Comparison of ENCODE assay signal across 10 cellular contexts in the genomic region with DNA sequence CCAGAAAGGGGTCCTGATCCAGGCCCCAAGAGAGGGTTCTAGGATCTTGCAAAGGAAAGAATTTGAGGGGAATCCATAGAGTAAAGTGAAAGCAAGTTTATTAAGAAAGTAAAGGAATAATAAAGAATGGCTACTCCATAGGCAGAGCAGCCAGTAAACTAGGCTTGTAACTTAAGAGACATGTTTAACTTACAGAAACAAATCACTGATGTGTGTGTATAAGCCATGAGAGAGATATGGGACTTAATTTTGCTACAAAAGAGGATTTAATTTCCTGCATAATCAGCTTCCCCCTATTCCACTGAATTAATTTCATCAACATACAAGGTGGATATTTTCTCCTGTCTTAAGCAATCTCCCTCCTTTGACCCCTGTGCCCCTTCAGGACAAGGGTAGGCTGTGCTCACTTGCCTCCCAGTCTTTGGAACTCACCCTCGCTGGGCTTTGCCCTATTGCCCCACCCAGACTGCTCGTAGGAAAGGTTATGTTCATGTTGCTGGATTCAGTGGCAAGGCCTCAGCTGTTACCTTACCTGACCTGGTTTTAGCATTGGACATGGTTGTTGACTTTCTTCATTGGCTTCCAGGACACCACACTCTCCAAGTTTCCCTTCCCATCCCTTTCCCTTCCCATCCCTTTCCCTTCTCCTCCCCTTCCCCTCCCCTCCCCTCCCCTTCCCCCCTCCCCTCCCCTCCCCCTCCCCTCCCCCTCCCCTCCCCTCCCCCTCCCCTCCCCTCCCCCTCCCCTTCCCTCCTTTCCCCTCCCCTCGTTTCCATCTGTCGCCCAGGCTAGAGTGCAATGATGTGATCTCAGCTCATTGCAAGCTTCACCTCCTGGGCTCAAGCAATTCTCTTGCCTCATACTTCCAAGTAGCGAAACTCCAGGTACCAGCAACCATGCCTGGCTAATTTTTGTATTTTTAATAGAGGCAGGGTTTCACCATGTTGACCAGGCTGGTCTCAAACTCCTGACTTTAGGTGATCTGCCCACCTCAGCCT. TPM values are rescaled to one million over a fixed set of nuclear protein-coding genes. Genes with fewer than 3 reads are reported as not detected.
DNase-seq lines count a peak whose midpoint lies in the region; ATAC-seq and TF ChIP-seq lines count a peak whose summit lies in the region.
"Had no signal": no experiment of that assay in that cellular context is flagged by ENCODE, and none has a peak within 500 bp of the region (broad histone marks: within the 10 kb centered on the region; RNA-seq: fewer than 3 reads in every experiment).

No MANE protein-coding gene starts in this region.

- ATAC-seq in RWPE2 (ENCODE audit: low read depth) = peak; percentile 21; the same call in 2 of the 3 replicates
- peak; percentile 13 for ATAC-seq in gastroesophageal sphincter
- ATAC-seq in GM18858 (IDR thresholded peaks at IDR 0.05; ENCODE audit: unreplicated experiment) = no peak

- peaks cover 3% of the 10 kb centered on the region for H3K4me1 ChIP-seq in RWPE2 (ENCODE audit: insufficient read depth, poor library complexity, severe bottlenecking)
- H3K4me1 ChIP-seq in gastroesophageal sphincter = peaks cover 0 to 14% (median 0%) of the 10 kb centered on the region in 3 donors
- H3K4me1 ChIP-seq: uterus had no signal

- no peak for TF ChIP-seq CTCF in RWPE2 (IDR thresholded peaks at IDR 0.05; ENCODE audit: poor library complexity, severe bottlenecking)
- no peak for TF ChIP-seq CTCF in gastroesophageal sphincter (IDR thresholded peaks at IDR 0.05)

- H3K36me3 ChIP-seq in RWPE2 (ENCODE audit: low read depth) = peaks cover 8% of the 10 kb centered on the region
- H3K36me3 ChIP-seq in gastroesophageal sphincter = no peaks in the 10 kb centered on the region
- H3K36me3 ChIP-seq: uterus had no signal

- H3K27ac ChIP-seq in RWPE2 (ENCODE audit: poor library complexity, severe bottlenecking) (no peak overlapping the region), gastroesophageal sphincter (peak overlapping the region in 1 of 4 donors; percentile 39)
- H3K27ac ChIP-seq: uterus had no signal

- DNase-seq in A172 (ENCODE audit: low spot score) (peak; percentile 35), EH (ENCODE audit: low read depth) (peak; percentile 51), RWPE2 (ENCODE audit: low spot score) (no peak), CD1c-positive myeloid dendritic cell (ENCODE audit: extremely low spot score) (no peak), GM03348 (ENCODE audit: low spot score) (no peak), DMS79 treated with DMSO at 0.1 percent for 48 hours (lab: John Stamatoyannopoulos, UW) (no peak)
- DNase-seq: head of caudate nucleus, uterus had no signal

- no peak for TF ChIP-seq POLR2A in gastroesophageal sphincter (IDR thresholded peaks at IDR 0.05)

- no peak for TF ChIP-seq EP300 in gastroesophageal sphincter (IDR thresholded peaks at IDR 0.05)

- WGBS in gastroesophageal sphincter (ENCODE audit: low coverage in 1 of 2), 2 donors = 75 to 80% methylated on average over 2 of the region's 5 CpGs

- no peaks in the 10 kb centered on the region for H3K9me3 ChIP-seq in RWPE2 (ENCODE audit: severe bottlenecking)
- no peaks in the 10 kb centered on the region for H3K9me3 ChIP-seq in gastroesophageal sphincter
- H3K9me3 ChIP-seq: uterus had no signal

- H3K27me3 ChIP-seq in RWPE2 (ENCODE audit: insufficient read depth, poor library complexity, severe bottlenecking) (no peaks in the 10 kb centered on the region), gastroesophageal sphincter (no peaks in the 10 kb centered on the region)
- H3K27me3 ChIP-seq: uterus had no signal

- H3K4me3 ChIP-seq in RWPE2 (ENCODE audit: severe bottlenecking) = no peak overlapping the region
- no peak overlapping the region for H3K4me3 ChIP-seq in gastroesophageal sphincter
- H3K4me3 ChIP-seq: uterus had no signal

RNA-seq across cellular contexts. Expression of a gene that starts 44.6 kb away (rescaled TPM):
- 49.8 and 58.3 TPM in 2 replicates for total RNA-seq in A172 (2014; rRNA removed; shearing (Covaris generic))
- 10 to 100 TPM; 13.9 to 22.7 (median 15.4) TPM for total RNA-seq in gastroesophageal sphincter

Comparison
In these comparisons a context has a peak if more than half of its experiments do, and no peak if none do; other contexts are left out.
1. DNase-seq: peak in A172 (single experiment) and EH (single experiment); none in RWPE2 (single experiment), CD1c-positive myeloid dendritic cell (single experiment), GM03348 (single experiment) and DMS79 treated with DMSO at 0.1 percent for 48 hours (single experiment).